24 cellular contexts compared by ENCODE assay signal in genomic region chr15:68408971-68409370, GRCh38. TPM values are rescaled to one million over a fixed set of nuclear protein-coding genes. Genes with fewer than 3 reads are reported as not detected.
DNase-seq lines count a peak whose midpoint lies in the region; FAIRE-seq and TF ChIP-seq lines count a peak whose summit lies in the region.
"Had no signal": no experiment of that assay in that cellular context is flagged by ENCODE, and none has a peak within 500 bp of the region (broad histone marks: within the 10 kb centered on the region; RNA-seq: fewer than 3 reads in every experiment).

No MANE protein-coding gene starts in this region.

- FAIRE-seq in HTR-8/SVneo (lab: Jason Lieb, UNC): peak; percentile 44
- FAIRE-seq: endothelial cell of umbilical vein, small intestine had no signal

- H3K27ac ChIP-seq in Peyer's patch: no peak overlapping the region
- H3K27ac ChIP-seq: BLaER1 treated with 17β-estradiol and CSF1 and Interleukin-3, amounts not matched to agents 10 nM and 100 nM; brain microvascular endothelial cell; gastrocnemius medialis had no signal

- H3K4me3 ChIP-seq in Peyer's patch: no peak overlapping the region
- H3K4me3 ChIP-seq: BLaER1 treated with 17β-estradiol and CSF1 and Interleukin-3, amounts not matched to agents 10 nM and 100 nM; gastrocnemius medialis; lung; mucosa of descending colon had no signal

- TF ChIP-seq CTCF in Peyer's patch (IDR thresholded peaks at IDR 0.05): no peak
- no peak for TF ChIP-seq CTCF in GM10248 (IDR thresholded peaks at IDR 0.05; ENCODE audit: control extremely low read depth, extremely low read depth, low read depth, missing control alignments)

- DNase-seq in HTR-8/SVneo (ENCODE audit: insufficient read length, low spot score): no peak
- DNase-seq in Peyer's patch: peak in 2 of 3 donors; percentile 11 to 22
- DNase-seq in islet precursor cell: peak; percentile 19
- peak; percentile 19 for DNase-seq in stimulated activated CD8-positive, alpha-beta memory T cell treated with anti-CD3 and anti-CD28 coated beads, Interleukin-4, amount 100 ng/mL, for 48 hours
- DNase-seq in NK-92 treated with Interleukin-12 subunit alpha and Interleukin-12 subunit beta, amount 100 ng/mL, for 24 hours (lab: John Stamatoyannopoulos, UW): no peak
- DNase-seq in HK-2 (ENCODE audit: unreplicated experiment): no peak
- no peak for DNase-seq in GM10248 (ENCODE audit: extremely low spot score)
- DNase-seq: activated CD4-positive, alpha-beta T cell treated with anti-CD3 and anti-CD28 coated beads for 4 hours; activated naive CD4-positive, alpha-beta T cell treated with anti-CD3 and anti-CD28 coated beads, Interleukin-2, amount 50 U/mL, for 16 hours; activated T-cell treated with anti-CD3 and anti-CD28 coated beads, Interleukin-2, amount 50 U/mL, for 48 hours; brain microvascular endothelial cell; gastrocnemius medialis; kidney glomerular epithelial cell; mucosa of descending colon; NCI-H1694; NCI-H748 treated with DMSO at 0.1 percent for 48 hours; SHP77 treated with DMSO at 0.1 percent for 48 hours; small intestine; stimulated activated naive CD8-positive, alpha-beta T cell treated with anti-CD3 and anti-CD28 coated beads, Interleukin-15, Interleukin-2, amounts not matched to agents 100 U/mL and 50 U/mL, for 24 hours; T-helper 9 cell had no signal

- H3K4me1 ChIP-seq in Peyer's patch: no peaks in the 10 kb centered on the region
- H3K4me1 ChIP-seq: Caco-2 had no signal

- H3K9me3 ChIP-seq in Peyer's patch: no peaks in the 10 kb centered on the region
- H3K9me3 ChIP-seq: BLaER1 treated with 17β-estradiol and CSF1 and Interleukin-3, amounts not matched to agents 10 nM and 100 nM; Caco-2; gastrocnemius medialis; mucosa of descending colon had no signal

- H3K36me3 ChIP-seq in Peyer's patch: no peaks in the 10 kb centered on the region
- H3K36me3 ChIP-seq: BLaER1 treated with 17β-estradiol and CSF1 and Interleukin-3, amounts not matched to agents 10 nM and 100 nM; gastrocnemius medialis had no signal

- H3K27me3 ChIP-seq in Peyer's patch: no peaks in the 10 kb centered on the region
- H3K27me3 ChIP-seq: BLaER1 treated with 17β-estradiol and CSF1 and Interleukin-3, amounts not matched to agents 10 nM and 100 nM; brain microvascular endothelial cell; gastrocnemius medialis had no signal

- POLR2A ChIA-PET in GM10248 (lab: Yijun Ruan, JAX): no interaction called here

- CTCF ChIA-PET in GM10248 (lab: Yijun Ruan, JAX): no interaction called here

- no peak for TF ChIP-seq POLR2A in Peyer's patch (IDR thresholded peaks at IDR 0.05)

RNA-seq across cellular contexts. Expression of gene ITGA11, which starts 23.0 kb away (rescaled TPM):
- 10 to 100 TPM in 1 of 4 donors, 1 to 10 TPM in 2, under 1 TPM in 1; 0.88 to 24.8 (median 2.6) TPM for total RNA-seq in Peyer's patch

Comparison
In these comparisons a context has a peak if more than half of its experiments do, and no peak if none do; other contexts are left out.
1. DNase-seq: peak in Peyer's patch (2 of 3), islet precursor cell (single experiment) and stimulated activated CD8-positive, alpha-beta memory T cell treated with anti-CD3 and anti-CD28 coated beads, Interleukin-4, amount 100 ng/mL, for 48 hours (single experiment); none in HTR-8/SVneo (single experiment), NK-92 treated with Interleukin-12 subunit alpha and Interleukin-12 subunit beta, amount 100 ng/mL, for 24 hours (single experiment), HK-2 (single experiment) and GM10248 (single experiment).